In genomic region chr12:8697120-8697475, GRCh38 we compare ENCODE assay signal across 8 cellular contexts. TPM values are rescaled to one million over a fixed set of nuclear protein-coding genes. Genes with fewer than 3 reads are reported as not detected.
DNase-seq lines count a peak whose midpoint lies in the region; ATAC-seq and TF ChIP-seq lines count a peak whose summit lies in the region.

No MANE protein-coding gene starts in this region.

- no peak overlapping the region for H3K56ac ChIP-seq in H9 (ENCODE audit: insufficient read length, low read depth, low read length)

- no peak overlapping the region for H3K23ac ChIP-seq in H9 (ENCODE audit: insufficient read length, low read depth, low read length)

- H3K9ac ChIP-seq in H9 (ENCODE audit: extremely low read depth, insufficient read length, low read length) (peak overlapping the region; percentile 39), rectal smooth muscle tissue (ENCODE audit: low read length) (peak overlapping the region; percentile 24)

- H3K23me2 ChIP-seq in H9 (ENCODE audit: insufficient read length, low read depth, low read length, poor library complexity, severe bottlenecking), result peaks cover 9% of the 10 kb centered on the region

- H3K9me3 Mint-ChIP-seq in H9, result no peaks in the 10 kb centered on the region
- H3K9me3 Mint-ChIP-seq in activated naive CD8-positive, alpha-beta T cell treated with anti-CD3 and anti-CD28 coated beads, Interleukin-2, amount 50 U/mL, for 24 hours, result no peaks in the 10 kb centered on the region

- H3K4ac ChIP-seq in H9 (ENCODE audit: low read depth, low read length), result no peak overlapping the region; the same call in 1 of the 2 replicates

- peaks cover 3% of the 10 kb centered on the region for H3K79me1 ChIP-seq in H9 (ENCODE audit: insufficient read depth, low read depth, low read length, poor library complexity, severe bottlenecking)

- H2BK12ac ChIP-seq in H9 (ENCODE audit: insufficient read length, low read depth, low read length), result no peak overlapping the region

- H3K9me3 ChIP-seq in H9 (ENCODE audit: control insufficient read depth, low read depth, low read length) (no peaks in the 10 kb centered on the region), right atrium auricular region (no peaks in the 10 kb centered on the region)

- H3K4me2 ChIP-seq in H9 (ENCODE audit: insufficient read depth, insufficient read length, low read length), result peak overlapping the region; percentile 69

- H3K27me3 Mint-ChIP-seq in H9 (ENCODE audit: low read depth), result no peaks in the 10 kb centered on the region
- peaks cover 15% of the 10 kb centered on the region for H3K27me3 Mint-ChIP-seq in activated naive CD8-positive, alpha-beta T cell treated with anti-CD3 and anti-CD28 coated beads, Interleukin-2, amount 50 U/mL, for 24 hours

- no peak overlapping the region for H2BK120ac ChIP-seq in H9 (ENCODE audit: low read depth, low read length, poor library complexity, severe bottlenecking)

- H3K36me3 ChIP-seq in right atrium auricular region, result no peaks in the 10 kb centered on the region
- no peaks in the 10 kb centered on the region for H3K36me3 ChIP-seq in rectal smooth muscle tissue (ENCODE audit: control insufficient read depth, insufficient read depth, low read length)

- peaks cover 21% of the 10 kb centered on the region; the same call in 1 of the 2 replicates for H3K79me2 ChIP-seq in H9 (ENCODE audit: insufficient read depth, low read length)

- no peaks in the 10 kb centered on the region for H4K20me1 ChIP-seq in H9 (ENCODE audit: control insufficient read depth, insufficient read depth, insufficient read length)

- DNase-seq in NCI-H1436 (lab: John Stamatoyannopoulos, UW), result peak; percentile 18
- no peak for DNase-seq in NCI-H1436 treated with DMSO at 0.1 percent for 48 hours (lab: John Stamatoyannopoulos, UW)
- peak; percentile 50 for DNase-seq in H9
- DNase-seq in NCI-H1105 treated with DMSO at 0.1 percent for 48 hours (lab: John Stamatoyannopoulos, UW), result peak; percentile 61
- DNase-seq in activated naive CD8-positive, alpha-beta T cell treated with anti-CD3 and anti-CD28 coated beads, Interleukin-2, amount 50 U/mL, for 24 hours, result no peak
- no peak for DNase-seq in right atrium auricular region (ENCODE audit: low spot score)
- no peak for DNase-seq in HK-2 (ENCODE audit: unreplicated experiment)

- H4K5ac ChIP-seq in H9 (ENCODE audit: insufficient read length, low read depth, low read length), result no peak overlapping the region

- no peak overlapping the region for H2AK5ac ChIP-seq in H9 (ENCODE audit: insufficient read length, low read length)

- H3K14ac ChIP-seq in H9 (ENCODE audit: insufficient read depth, low read length), result peak overlapping the region; percentile 33; the same call in 1 of the 2 replicates

- H3K4me1 ChIP-seq in H9 (ENCODE audit: insufficient read depth, low read length) (no peaks in the 10 kb centered on the region; the same call in 1 of the 2 replicates), right atrium auricular region (peaks cover 0 to 40% of the 10 kb centered on the region in 2 donors), rectal smooth muscle tissue (ENCODE audit: control insufficient read depth, insufficient read depth, low read length) (peaks cover 24% of the 10 kb centered on the region)

- H3K27ac Mint-ChIP-seq in H9, result peak overlapping the region; percentile 69 to 99 (median 96)
- H3K27ac Mint-ChIP-seq in activated naive CD8-positive, alpha-beta T cell treated with anti-CD3 and anti-CD28 coated beads, Interleukin-2, amount 50 U/mL, for 24 hours, result peak overlapping the region; percentile 73

- H2BK5ac ChIP-seq in H9 (ENCODE audit: insufficient read length, low read length), result no peak overlapping the region

- H3K27me3 ChIP-seq in H9 (ENCODE audit: insufficient read depth, low read length), result no peaks in the 10 kb centered on the region
- no peaks in the 10 kb centered on the region for H3K27me3 ChIP-seq in right atrium auricular region
- H3K27me3 ChIP-seq in rectal smooth muscle tissue (ENCODE audit: control insufficient read depth, insufficient read depth, low read length), result no peaks in the 10 kb centered on the region

- H4K91ac ChIP-seq in H9 (ENCODE audit: insufficient read length, low read depth, low read length), result no peak overlapping the region

- H2BK20ac ChIP-seq in H9 (ENCODE audit: low read depth, low read length, poor library complexity, severe bottlenecking), result no peak overlapping the region

- peaks cover 13 to 22% (median 15%) of the 10 kb centered on the region in 3 experiments; a peak in 6 of 7 replicates for H3K36me3 Mint-ChIP-seq in H9 (ENCODE audit: insufficient read depth in 1 of 3, low read depth in 3 of 3)
- peaks cover 3% of the 10 kb centered on the region for H3K36me3 Mint-ChIP-seq in activated naive CD8-positive, alpha-beta T cell treated with anti-CD3 and anti-CD28 coated beads, Interleukin-2, amount 50 U/mL, for 24 hours (ENCODE audit: low read depth)

- peak overlapping the region; percentile 73 to 99 for H3K4me3 ChIP-seq in right atrium auricular region
- peak overlapping the region; percentile 67 for H3K4me3 ChIP-seq in rectal smooth muscle tissue (ENCODE audit: low read length)

- TF ChIP-seq CTCF in H9 (conservative IDR thresholded peaks at IDR 0.05), result no peak
- TF ChIP-seq CTCF in right atrium auricular region (IDR thresholded peaks at IDR 0.05), result peak in 1 of 2 donors; percentile 18

- peak; percentile 5 for ATAC-seq in activated naive CD8-positive, alpha-beta T cell treated with anti-CD3 and anti-CD28 coated beads, Interleukin-2, amount 50 U/mL, for 24 hours

- H3K4me3 Mint-ChIP-seq in H9, result peak overlapping the region; percentile 93 to 96
- H3K4me3 Mint-ChIP-seq in activated naive CD8-positive, alpha-beta T cell treated with anti-CD3 and anti-CD28 coated beads, Interleukin-2, amount 50 U/mL, for 24 hours, result peak overlapping the region; percentile 85

- H3K27ac ChIP-seq in H9 (ENCODE audit: insufficient read length, low read depth, low read length) (no peak overlapping the region), right atrium auricular region (peak overlapping the region; percentile 94 to 96), rectal smooth muscle tissue (ENCODE audit: low read depth, low read length) (peak overlapping the region; percentile 97)

- H2BK15ac ChIP-seq in H9 (ENCODE audit: low read depth, low read length), result no peak overlapping the region

- WGBS in H9 (ENCODE audit: extremely low coverage, insufficient read length, low lambda C conversion rate), result no CpG with 5 or more reads among the region's 21 CpGs

- H3K18ac ChIP-seq in H9 (ENCODE audit: insufficient read length, low read depth, low read length), result peak overlapping the region; percentile 73

- H4K8ac ChIP-seq in H9 (replicated peaks; ENCODE audit: insufficient read length, low read depth, low read length), result no peak overlapping the region

- H3K4me1 Mint-ChIP-seq in H9, result peaks cover 42 to 45% of the 10 kb centered on the region in 2 experiments
- H3K4me1 Mint-ChIP-seq in activated naive CD8-positive, alpha-beta T cell treated with anti-CD3 and anti-CD28 coated beads, Interleukin-2, amount 50 U/mL, for 24 hours, result peaks cover 27% of the 10 kb centered on the region

- H3T11ph ChIP-seq in H9 (ENCODE audit: low read length), result no peak overlapping the region

- no peak overlapping the region for H2AFZ ChIP-seq in H9 (ENCODE audit: low read length)

RNA-seq across cellular contexts. Expression of gene RIMKLB, which starts 0.7 kb away (rescaled TPM):
- 80.2 and 87.7 TPM in 2 replicates for total RNA-seq in H9 (2021)
- 10 to 100 TPM in 1 of 2 donors, 1 to 10 TPM in 1; 9.7 to 10.7 TPM for total RNA-seq in right atrium auricular region

RNA-seq across cellular contexts. Expression of gene MFAP5, which starts 34.5 kb away (rescaled TPM):
- total RNA-seq in H9 (2021) (0.09 and 0.26 TPM in 2 replicates), right atrium auricular region (100 to 1,000 TPM in 1 of 2 donors, 10 to 100 TPM in 1; 22.1 to 104 TPM)

Comparison
In these comparisons a context has a peak if more than half of its experiments do, and no peak if none do; other contexts are left out.
1. DNase-seq: peak in NCI-H1436 (single experiment), H9 (single experiment) and NCI-H1105 treated with DMSO at 0.1 percent for 48 hours (single experiment); none in NCI-H1436 treated with DMSO at 0.1 percent for 48 hours (single experiment), activated naive CD8-positive, alpha-beta T cell treated with anti-CD3 and anti-CD28 coated beads, Interleukin-2, amount 50 U/mL, for 24 hours (single experiment), right atrium auricular region (single experiment) and HK-2 (single experiment).
2. RNA of gene MFAP5, which starts 34.5 kb away (total RNA-seq): 22.1 to 104 TPM in right atrium auricular region; 0.09 to 0.26 TPM in H9; every median in the first group is over 10 times any median in the second.